1 cellular context compared by ENCODE assay signal in the genomic region with DNA sequence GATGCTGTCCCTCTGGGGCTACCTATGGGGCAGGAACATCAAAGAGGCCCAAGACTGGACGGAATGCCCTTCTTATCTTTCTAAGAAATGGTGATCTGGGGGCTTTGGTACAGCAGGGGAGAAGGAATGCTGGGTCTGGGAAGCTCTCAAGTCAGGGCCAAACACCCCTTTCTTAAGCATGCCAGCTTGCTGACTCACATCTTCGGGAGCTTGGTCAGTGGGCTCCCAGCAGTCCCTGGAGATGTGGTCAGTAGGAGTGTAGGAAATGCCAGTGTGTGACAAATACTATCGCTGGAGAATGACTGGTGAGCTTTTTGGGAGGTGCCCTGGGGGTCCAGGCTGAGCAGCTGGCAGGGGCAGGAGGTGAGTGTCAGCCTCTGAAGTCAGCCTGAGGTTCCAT.
TF ChIP-seq lines count a peak whose summit lies in the region.

No MANE protein-coding gene starts in this region.

TF ChIP-seq in SK-N-SH treated with all-trans-retinoic acid at 6 μM for 48 hours, 23 proteins besides CTCF, POLR2A, EP300 and RAD21 (continued from another document):
- TF ChIP-seq, protein P1, sequence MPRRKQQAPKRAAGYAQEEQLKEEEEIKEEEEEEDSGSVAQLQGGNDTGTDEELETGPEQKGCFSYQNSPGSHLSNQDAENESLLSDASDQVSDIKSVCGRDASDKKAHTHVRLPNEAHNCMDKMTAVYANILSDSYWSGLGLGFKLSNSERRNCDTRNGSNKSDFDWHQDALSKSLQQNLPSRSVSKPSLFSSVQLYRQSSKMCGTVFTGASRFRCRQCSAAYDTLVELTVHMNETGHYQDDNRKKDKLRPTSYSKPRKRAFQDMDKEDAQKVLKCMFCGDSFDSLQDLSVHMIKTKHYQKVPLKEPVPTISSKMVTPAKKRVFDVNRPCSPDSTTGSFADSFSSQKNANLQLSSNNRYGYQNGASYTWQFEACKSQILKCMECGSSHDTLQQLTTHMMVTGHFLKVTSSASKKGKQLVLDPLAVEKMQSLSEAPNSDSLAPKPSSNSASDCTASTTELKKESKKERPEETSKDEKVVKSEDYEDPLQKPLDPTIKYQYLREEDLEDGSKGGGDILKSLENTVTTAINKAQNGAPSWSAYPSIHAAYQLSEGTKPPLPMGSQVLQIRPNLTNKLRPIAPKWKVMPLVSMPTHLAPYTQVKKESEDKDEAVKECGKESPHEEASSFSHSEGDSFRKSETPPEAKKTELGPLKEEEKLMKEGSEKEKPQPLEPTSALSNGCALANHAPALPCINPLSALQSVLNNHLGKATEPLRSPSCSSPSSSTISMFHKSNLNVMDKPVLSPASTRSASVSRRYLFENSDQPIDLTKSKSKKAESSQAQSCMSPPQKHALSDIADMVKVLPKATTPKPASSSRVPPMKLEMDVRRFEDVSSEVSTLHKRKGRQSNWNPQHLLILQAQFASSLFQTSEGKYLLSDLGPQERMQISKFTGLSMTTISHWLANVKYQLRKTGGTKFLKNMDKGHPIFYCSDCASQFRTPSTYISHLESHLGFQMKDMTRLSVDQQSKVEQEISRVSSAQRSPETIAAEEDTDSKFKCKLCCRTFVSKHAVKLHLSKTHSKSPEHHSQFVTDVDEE (CRISPR knock-in tag; IDR thresholded peaks at IDR 0.05), result no peak
- no peak for TF ChIP-seq CSDC2 (CRISPR knock-in tag; IDR thresholded peaks at IDR 0.05)
